In the genomic region with DNA sequence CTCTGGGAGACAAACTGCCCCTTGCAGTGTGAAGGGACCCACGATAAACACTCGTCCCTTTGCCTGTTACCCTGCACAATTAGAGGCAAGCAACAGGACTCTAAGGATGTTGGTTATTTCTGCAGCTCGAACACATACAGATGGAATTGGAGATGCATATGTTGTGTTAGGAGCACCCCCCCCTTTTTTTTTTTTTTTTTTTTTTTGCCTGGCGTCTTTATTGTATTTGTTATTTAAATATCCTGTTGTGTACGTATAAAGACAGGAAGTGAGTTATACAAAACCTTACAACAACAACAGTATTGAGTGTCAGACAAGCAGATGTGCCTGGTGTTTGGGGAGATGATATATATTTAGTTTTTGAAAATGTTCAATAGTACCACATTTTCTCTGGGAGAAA, we compare ENCODE assay signal across 11 cellular contexts. TPM values are rescaled to one million over a fixed set of nuclear protein-coding genes. Genes with fewer than 3 reads are reported as not detected.
DNase-seq lines count a peak whose midpoint lies in the region; ATAC-seq and TF ChIP-seq lines count a peak whose summit lies in the region.
"Had no signal": no experiment of that assay in that cellular context is flagged by ENCODE, and none has a peak within 500 bp of the region (broad histone marks: within the 10 kb centered on the region; RNA-seq: fewer than 3 reads in every experiment).

No MANE protein-coding gene starts in this region.

- in situ Hi-C loops in G401 (cut with HindIII; ENCODE audit: low sequenced_read_pairs): no loop called here

- H3K36me3 Mint-ChIP-seq in CD4-positive, CD25-positive, alpha-beta regulatory T cell: no peaks in the 10 kb centered on the region
- no peaks in the 10 kb centered on the region for H3K36me3 Mint-ChIP-seq in naive thymus-derived CD8-positive, alpha-beta T cell

- 31% methylated on average over 3 of the region's 5 CpGs for WGBS in HUES64

- H3K4me3 Mint-ChIP-seq in CD4-positive, CD25-positive, alpha-beta regulatory T cell: peak overlapping the region in 3 of 4 donors; percentile 6 to 76 (median 55)
- peak overlapping the region; percentile 65 to 80 (median 70) for H3K4me3 Mint-ChIP-seq in naive thymus-derived CD8-positive, alpha-beta T cell

- peak overlapping the region; percentile 72 for H3K9ac ChIP-seq in HUES64 (ENCODE audit: low read depth, low read length)

- H3K9me3 Mint-ChIP-seq in CD4-positive, CD25-positive, alpha-beta regulatory T cell: peaks cover 0 to 5% (median 0%) of the 10 kb centered on the region in 7 donors
- no peaks in the 10 kb centered on the region for H3K9me3 Mint-ChIP-seq in naive thymus-derived CD8-positive, alpha-beta T cell

- peak overlapping the region; percentile 13 for H3K4me3 ChIP-seq in CD4-positive, CD25-positive, alpha-beta regulatory T cell (ENCODE audit: low read depth, low read length)
- peak overlapping the region; percentile 57 for H3K4me3 ChIP-seq in HUES64 (ENCODE audit: low read length)
- H3K4me3 ChIP-seq in cardiac fibroblast (replicated peaks in 1 of 2; ENCODE audit: low read depth in 2 of 2, low read length in 2 of 2): peak overlapping the region in 1 of 2 donors; percentile 42

- TF ChIP-seq CTCF in cardiac fibroblast (IDR thresholded peaks at IDR 0.05; ENCODE audit: low read depth, low read length): no peak

- no peaks in the 10 kb centered on the region for H3K36me3 ChIP-seq in CD4-positive, CD25-positive, alpha-beta regulatory T cell (ENCODE audit: control insufficient read depth, insufficient read depth, low read length)
- no peaks in the 10 kb centered on the region for H3K36me3 ChIP-seq in HUES64 (ENCODE audit: insufficient read depth, low read length)

- ATAC-seq in CD4-positive, CD25-positive, alpha-beta regulatory T cell (ENCODE audit: low read depth in 2 of 2): no peak
- no peak for ATAC-seq in naive thymus-derived CD8-positive, alpha-beta T cell
- no peak for ATAC-seq in GM18870 (IDR thresholded peaks at IDR 0.05; ENCODE audit: unreplicated experiment)

- peaks cover 40% of the 10 kb centered on the region for H3K27me3 Mint-ChIP-seq in CD4-positive, CD25-positive, alpha-beta regulatory T cell
- H3K27me3 Mint-ChIP-seq in naive thymus-derived CD8-positive, alpha-beta T cell: peaks cover 20 to 41% (median 27%) of the 10 kb centered on the region in 5 donors

- no peak overlapping the region for H3K27ac ChIP-seq in CD4-positive, CD25-positive, alpha-beta regulatory T cell (ENCODE audit: insufficient read depth, low read length, poor library complexity, severe bottlenecking)
- H3K27ac ChIP-seq in HUES64 (ENCODE audit: low read depth, low read length): no peak overlapping the region

- no peak for DNase-seq in CD4-positive, CD25-positive, alpha-beta regulatory T cell
- DNase-seq in cardiac fibroblast (ENCODE audit: low read depth in 2 of 2) (peak; percentile 30 to 43), GOT3 (lab: John Stamatoyannopoulos, UW) (no peak), G401 (ENCODE audit: low spot score) (no peak)
- DNase-seq in naive thymus-derived CD8-positive, alpha-beta T cell: no peak
- DNase-seq in effector CD8-positive, alpha-beta T cell (lab: John Stamatoyannopoulos, UW): no peak
- DNase-seq: effector CD4-positive, alpha-beta T cell; SIG-M5; stimulated activated CD4-positive, alpha-beta T cell treated with anti-CD3 and anti-CD28 coated beads, Interleukin-4, amount 100 ng/mL, for 4 hours had no signal

- POLR2A ChIA-PET in naive thymus-derived CD8-positive, alpha-beta T cell (lab: Charles Lee): no interaction called here

- H3K27ac Mint-ChIP-seq in CD4-positive, CD25-positive, alpha-beta regulatory T cell: no peak overlapping the region
- no peak overlapping the region for H3K27ac Mint-ChIP-seq in naive thymus-derived CD8-positive, alpha-beta T cell

- H3K4me1 Mint-ChIP-seq in CD4-positive, CD25-positive, alpha-beta regulatory T cell: peaks cover 0 to 6% (median 4%) of the 10 kb centered on the region in 4 donors
- peaks cover 2 to 19% (median 13%) of the 10 kb centered on the region in 4 donors for H3K4me1 Mint-ChIP-seq in naive thymus-derived CD8-positive, alpha-beta T cell

- peaks cover 8% of the 10 kb centered on the region for H3K27me3 ChIP-seq in CD4-positive, CD25-positive, alpha-beta regulatory T cell (ENCODE audit: control insufficient read depth, insufficient read depth, low read length)
- peaks cover 11% of the 10 kb centered on the region; the same call in 1 of the 2 replicates for H3K27me3 ChIP-seq in HUES64 (ENCODE audit: insufficient read depth, low read length)

- no peaks in the 10 kb centered on the region for H3K9me3 ChIP-seq in CD4-positive, CD25-positive, alpha-beta regulatory T cell (ENCODE audit: control insufficient read depth in 2 of 2, low read length in 2 of 2)
- H3K9me3 ChIP-seq in HUES64 (ENCODE audit: insufficient read depth, low read depth, low read length): no peaks in the 10 kb centered on the region

- H3K4me1 ChIP-seq in CD4-positive, CD25-positive, alpha-beta regulatory T cell (ENCODE audit: control insufficient read depth, insufficient read depth, low read length, poor library complexity, severe bottlenecking): peaks cover 4% of the 10 kb centered on the region
- H3K4me1 ChIP-seq in HUES64 (ENCODE audit: insufficient read depth, low read length): peaks cover 35% of the 10 kb centered on the region

RNA-seq across cellular contexts. Expression of gene ZNF516, which starts 23.0 kb away (rescaled TPM):
- total RNA-seq in CD4-positive, CD25-positive, alpha-beta regulatory T cell: 9.9 TPM
- polyA plus RNA-seq in CD4-positive, CD25-positive, alpha-beta regulatory T cell: under 1 TPM in 3 of 4 donors, not detected in 1; 0.26 to 0.74 (median 0.39) TPM
- 14.7 TPM for polyA plus RNA-seq in HUES64 (2013, experiment 1 of 2)
- polyA plus RNA-seq in HUES64 (2013, experiment 2 of 2): 25.5 TPM
- 10 to 100 TPM; 25.7 to 27.2 TPM for total RNA-seq in naive thymus-derived CD8-positive, alpha-beta T cell
- 1 to 10 TPM in 2 of 3 donors, under 1 TPM in 1; 0.80 to 5.8 (median 1.8) TPM for polyA plus RNA-seq in naive thymus-derived CD8-positive, alpha-beta T cell
- total RNA-seq in G401 (2014; rRNA removed; shearing (Covaris generic)): 8.4 and 9.6 TPM in 2 replicates

Comparison
In these comparisons a context has a peak if more than half of its experiments do, and no peak if none do; other contexts are left out.
1. DNase-seq: peak in cardiac fibroblast (2 of 2); none in CD4-positive, CD25-positive, alpha-beta regulatory T cell (0 of 3), naive thymus-derived CD8-positive, alpha-beta T cell (0 of 10), GOT3 (single experiment), effector CD8-positive, alpha-beta T cell (single experiment) and G401 (single experiment).